Comparison of ENCODE assay signal across 23 cellular contexts in the genomic region with DNA sequence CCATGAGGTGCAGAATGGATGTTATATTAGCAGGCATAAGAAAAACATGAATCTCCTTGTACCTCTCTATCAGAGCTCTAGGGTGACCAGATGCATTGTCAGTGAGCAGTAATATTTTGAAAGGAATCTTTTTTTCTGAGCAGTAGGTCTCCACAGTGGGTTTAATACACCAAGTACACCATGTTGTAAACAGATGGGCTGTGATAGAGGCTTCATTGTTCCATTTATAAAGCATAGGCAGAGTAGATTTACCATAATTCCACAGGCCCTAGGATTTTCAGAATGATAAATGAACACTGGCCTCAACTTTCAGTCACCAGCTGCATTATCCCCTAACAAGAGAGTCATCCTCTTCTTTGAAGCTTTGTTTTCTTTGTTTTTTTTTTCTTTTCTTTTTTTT.
"Had no signal": no experiment of that assay in that cellular context is flagged by ENCODE, and none has a peak within 500 bp of the region (broad histone marks: within the 10 kb centered on the region; RNA-seq: fewer than 3 reads in every experiment).

No MANE protein-coding gene starts in this region.

- H3K27me3 Mint-ChIP-seq: naive B cell; naive thymus-derived CD8-positive, alpha-beta T cell had no signal

- H3K4me1 Mint-ChIP-seq: immature natural killer cell had no signal

- H3K36me3 ChIP-seq: gastrocnemius medialis had no signal

- ATAC-seq: foreskin keratinocyte; gastrocnemius medialis; heart left ventricle; left cardiac atrium; left lung; left ventricle myocardium superior; lower lobe of right lung; mucosa of descending colon; naive thymus-derived CD8-positive, alpha-beta T cell had no signal

- H3K9me3 Mint-ChIP-seq: immature natural killer cell; naive B cell; naive thymus-derived CD8-positive, alpha-beta T cell had no signal

- H3K4me3 Mint-ChIP-seq: immature natural killer cell; mesothelial cell of epicardium; naive B cell; naive thymus-derived CD8-positive, alpha-beta T cell had no signal

- H3K27ac ChIP-seq: coronary artery, esophagus muscularis mucosa, foreskin keratinocyte, gastrocnemius medialis, heart left ventricle, hepatocyte, left lung, lower lobe of right lung had no signal

- H3K4me1 ChIP-seq: left lung, lower lobe of right lung had no signal

- H3K4me3 ChIP-seq: coronary artery, dorsolateral prefrontal cortex, esophagus muscularis mucosa, gastrocnemius medialis, heart left ventricle, hepatocyte, left lung, lower lobe of right lung, mucosa of descending colon had no signal

- H3K27me3 ChIP-seq: dorsolateral prefrontal cortex, esophagus muscularis mucosa, foreskin keratinocyte, gastrocnemius medialis, heart left ventricle, hepatocyte, left lung had no signal

- H3K27ac Mint-ChIP-seq: immature natural killer cell, mesothelial cell of epicardium had no signal

- DNase-seq: dermis blood vessel endothelial cell; dorsolateral prefrontal cortex; effector CD4-positive, alpha-beta T cell; effector memory CD4-positive, alpha-beta T cell; foreskin keratinocyte; gastrocnemius medialis; heart left ventricle; hypothalamus; immature natural killer cell; islet precursor cell; kidney; left cardiac atrium; left lung; left ventricle myocardium superior; lower lobe of right lung; mesenchymal stem cell; mucosa of descending colon; naive B cell; naive thymus-derived CD8-positive, alpha-beta T cell had no signal

- H3K9me3 ChIP-seq: esophagus muscularis mucosa, gastrocnemius medialis, heart left ventricle, left lung, lower lobe of right lung, mucosa of descending colon had no signal
